ENCODE assay signal across 19 cellular contexts in the genomic region with DNA sequence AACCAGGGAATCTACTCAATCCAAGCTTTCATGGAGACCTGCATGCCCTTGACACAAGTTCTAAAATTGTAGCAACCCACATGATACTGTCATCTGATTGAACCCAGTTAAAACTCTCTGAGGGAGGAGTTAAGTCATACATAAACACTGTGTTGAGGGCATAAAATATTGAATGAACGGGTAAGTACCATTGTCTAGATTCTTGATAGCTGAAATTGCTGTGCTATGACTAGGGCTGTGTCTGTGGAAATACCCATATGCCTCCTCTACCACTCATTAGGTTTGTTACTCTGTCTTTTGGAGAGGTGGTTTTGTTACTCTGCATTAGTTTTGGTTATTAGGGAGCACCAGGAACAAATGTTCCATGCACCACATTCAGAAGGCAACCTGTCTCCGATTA. TPM values are rescaled to one million over a fixed set of nuclear protein-coding genes. Genes with fewer than 3 reads are reported as not detected.
DNase-seq lines count a peak whose midpoint lies in the region; ATAC-seq and TF ChIP-seq lines count a peak whose summit lies in the region.
"Had no signal": no experiment of that assay in that cellular context is flagged by ENCODE, and none has a peak within 500 bp of the region (broad histone marks: within the 10 kb centered on the region; RNA-seq: fewer than 3 reads in every experiment).

No MANE protein-coding gene starts in this region.

- H3K27me3 ChIP-seq in neural cell (ENCODE audit: insufficient read depth, low read depth, low read length) (no peaks in the 10 kb centered on the region), right lobe of liver (no peaks in the 10 kb centered on the region)
- H3K27me3 ChIP-seq: brain microvascular endothelial cell, SJCRH30, testis had no signal

- no peak for TF ChIP-seq EP300 in neural cell (conservative IDR thresholded peaks at IDR 0.05; ENCODE audit: poor library complexity, severe bottlenecking)

- no peak overlapping the region for H2AFZ ChIP-seq in neural cell (ENCODE audit: low read depth, low read length)

- H3K9me3 ChIP-seq in neural cell (ENCODE audit: low read length): no peaks in the 10 kb centered on the region
- H3K9me3 ChIP-seq in right lobe of liver: no peaks in the 10 kb centered on the region
- H3K9me3 ChIP-seq: SJCRH30, testis had no signal

- ATAC-seq in HG02678 (IDR thresholded peaks at IDR 0.05; ENCODE audit: unreplicated experiment) (peak; percentile 49), HG03457 (IDR thresholded peaks at IDR 0.05; ENCODE audit: unreplicated experiment) (peak; percentile 36), right lobe of liver (no peak)

- H4K20me1 ChIP-seq in neural cell (ENCODE audit: insufficient read depth): no peaks in the 10 kb centered on the region

- intact Hi-C loops in right lobe of liver (cut with DNase I): no loop called here

- no peaks in the 10 kb centered on the region for H3K79me2 ChIP-seq in neural cell (replicated peaks; ENCODE audit: insufficient read depth, low read length)

- peak; percentile 2 for DNase-seq in NCI-H1105 treated with DMSO at 0.1 percent for 48 hours (lab: John Stamatoyannopoulos, UW)
- no peak for DNase-seq in NCI-H1105 (lab: John Stamatoyannopoulos, UW)
- no peak for DNase-seq in NCI-H1092 treated with DMSO at 0.1 percent for 48 hours (lab: John Stamatoyannopoulos, UW)
- DNase-seq in NCI-H1436 (lab: John Stamatoyannopoulos, UW): no peak
- DNase-seq in right lobe of liver: no peak
- DNase-seq: brain microvascular endothelial cell; CD8-positive, alpha-beta memory T cell; effector CD4-positive, alpha-beta T cell; NCI-H2081 treated with DMSO at 0.1 percent for 48 hours; NK-92 treated with Interleukin-12 subunit alpha and Interleukin-12 subunit beta, amount 100 ng/mL, for 24 hours; SJCRH30; testis had no signal

- H3K9ac ChIP-seq in neural cell (ENCODE audit: low read length): peak overlapping the region; percentile 24

- no peak for TF ChIP-seq RAD21 in neural cell (conservative IDR thresholded peaks at IDR 0.05)

- H3K9me2 ChIP-seq in neural cell (ENCODE audit: insufficient read depth, low read length): no peaks in the 10 kb centered on the region

- H3K27ac ChIP-seq in neural cell (ENCODE audit: low read length) (peak overlapping the region; percentile 57), right lobe of liver (no peak overlapping the region)
- H3K27ac ChIP-seq: 22Rv1, brain microvascular endothelial cell, SJCRH30, skin epidermis, testis had no signal

- TF ChIP-seq CTCF in neural cell (IDR thresholded peaks at IDR 0.05; ENCODE audit: poor library complexity, severe bottlenecking) (no peak), right lobe of liver (IDR thresholded peaks at IDR 0.05) (no peak)

- H3K4me2 ChIP-seq in neural cell (ENCODE audit: low read length): no peak overlapping the region

- H3K36me3 ChIP-seq in neural cell (ENCODE audit: insufficient read depth, low read length) (no peaks in the 10 kb centered on the region), right lobe of liver (no peaks in the 10 kb centered on the region)
- H3K36me3 ChIP-seq: brain microvascular endothelial cell, SJCRH30 had no signal

- TF ChIP-seq POLR2A in right lobe of liver (IDR thresholded peaks at IDR 0.05): no peak

- H3K4me3 ChIP-seq in neural cell (ENCODE audit: low read length) (peak overlapping the region; percentile 40), right lobe of liver (no peak overlapping the region)
- H3K4me3 ChIP-seq: SJCRH30, skin epidermis, testis had no signal

- H3F3A ChIP-seq in neural cell (ENCODE audit: insufficient read depth, low read length, poor library complexity, severe bottlenecking): no peaks in the 10 kb centered on the region

- WGBS in right lobe of liver (ENCODE audit: insufficient coverage, low coverage, low lambda C conversion rate, missing lambda C conversion rate): 85% methylated on average over 2 of the region's 2 CpGs

- H3K4me1 ChIP-seq in right lobe of liver: peaks cover 0 to 3% (median 0%) of the 10 kb centered on the region in 4 donors
- H3K4me1 ChIP-seq: SJCRH30, testis had no signal

TF ChIP-seq in neural cell, 6 proteins besides CTCF, POLR2A, EP300 and RAD21:
- TF ChIP-seq, protein P1, sequence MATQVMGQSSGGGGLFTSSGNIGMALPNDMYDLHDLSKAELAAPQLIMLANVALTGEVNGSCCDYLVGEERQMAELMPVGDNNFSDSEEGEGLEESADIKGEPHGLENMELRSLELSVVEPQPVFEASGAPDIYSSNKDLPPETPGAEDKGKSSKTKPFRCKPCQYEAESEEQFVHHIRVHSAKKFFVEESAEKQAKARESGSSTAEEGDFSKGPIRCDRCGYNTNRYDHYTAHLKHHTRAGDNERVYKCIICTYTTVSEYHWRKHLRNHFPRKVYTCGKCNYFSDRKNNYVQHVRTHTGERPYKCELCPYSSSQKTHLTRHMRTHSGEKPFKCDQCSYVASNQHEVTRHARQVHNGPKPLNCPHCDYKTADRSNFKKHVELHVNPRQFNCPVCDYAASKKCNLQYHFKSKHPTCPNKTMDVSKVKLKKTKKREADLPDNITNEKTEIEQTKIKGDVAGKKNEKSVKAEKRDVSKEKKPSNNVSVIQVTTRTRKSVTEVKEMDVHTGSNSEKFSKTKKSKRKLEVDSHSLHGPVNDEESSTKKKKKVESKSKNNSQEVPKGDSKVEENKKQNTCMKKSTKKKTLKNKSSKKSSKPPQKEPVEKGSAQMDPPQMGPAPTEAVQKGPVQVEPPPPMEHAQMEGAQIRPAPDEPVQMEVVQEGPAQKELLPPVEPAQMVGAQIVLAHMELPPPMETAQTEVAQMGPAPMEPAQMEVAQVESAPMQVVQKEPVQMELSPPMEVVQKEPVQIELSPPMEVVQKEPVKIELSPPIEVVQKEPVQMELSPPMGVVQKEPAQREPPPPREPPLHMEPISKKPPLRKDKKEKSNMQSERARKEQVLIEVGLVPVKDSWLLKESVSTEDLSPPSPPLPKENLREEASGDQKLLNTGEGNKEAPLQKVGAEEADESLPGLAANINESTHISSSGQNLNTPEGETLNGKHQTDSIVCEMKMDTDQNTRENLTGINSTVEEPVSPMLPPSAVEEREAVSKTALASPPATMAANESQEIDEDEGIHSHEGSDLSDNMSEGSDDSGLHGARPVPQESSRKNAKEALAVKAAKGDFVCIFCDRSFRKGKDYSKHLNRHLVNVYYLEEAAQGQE (IDR thresholded peaks at IDR 0.05; ENCODE audit: borderline replicate concordance): no peak
- no peak for TF ChIP-seq SMC3 (conservative IDR thresholded peaks at IDR 0.05; ENCODE audit: poor library complexity)

RNA-seq across cellular contexts. Expression of a gene that starts 7.6 kb away (rescaled TPM):
- 19.7 and 24.0 TPM in 2 replicates for polyA plus RNA-seq in neural cell
- polyA minus RNA-seq in neural cell: 36.8 and 37.7 TPM in 2 replicates
- total RNA-seq in right lobe of liver: 1 to 10 TPM; 3.9 to 8.2 (median 6.2) TPM
- total RNA-seq: G401 had no signal

RNA-seq across cellular contexts. Expression of a gene that starts 33.4 kb away (rescaled TPM):
- polyA plus RNA-seq in neural cell: 1.1 and 1.2 TPM in 2 replicates
- polyA minus RNA-seq in neural cell: 1.9 and 2.5 TPM in 2 replicates
- total RNA-seq in right lobe of liver: 1 to 10 TPM in 1 of 6 experiments, under 1 TPM in 5; 0.13 to 1.4 (median 0.34) TPM
- total RNA-seq: G401, lung microvascular endothelial cell, SJCRH30 had no signal

Comparison
In these comparisons a context has a peak if more than half of its experiments do, and no peak if none do; other contexts are left out.
1. ATAC-seq: peak in HG02678 (single experiment) and HG03457 (single experiment); none in right lobe of liver (0 of 4).